21 cellular contexts compared by ENCODE assay signal in genomic region chr3:38047896-38048295, GRCh38. TPM values are rescaled to one million over a fixed set of nuclear protein-coding genes. Genes with fewer than 3 reads are reported as not detected.
A peak's percentile ranks its signal among the peaks of the same experiment; 100 is the strongest.
DNase-seq lines count a peak whose midpoint lies in the region; ATAC-seq and TF ChIP-seq lines count a peak whose summit lies in the region.
"Had no signal": no experiment of that assay in that cellular context is flagged by ENCODE, and none has a peak within 500 bp of the region (broad histone marks: within the 10 kb centered on the region; RNA-seq: fewer than 3 reads in every experiment).

No MANE protein-coding gene starts in this region.

- H2AFZ ChIP-seq in SK-N-SH (ENCODE audit: low read depth), result no peak overlapping the region

- no peak overlapping the region for H3K4me2 ChIP-seq in SK-N-SH
- H3K4me2 ChIP-seq: A549 had no signal

- H3K27ac ChIP-seq in SK-N-SH (ENCODE audit: low read depth in 2 of 2, low read length in 1 of 2) (no peak overlapping the region), testis (peak overlapping the region; percentile 78 to 83)
- H3K27ac ChIP-seq: A549, C4-2B had no signal

- intact Hi-C loops in testis (cut with DNase I; ENCODE audit: low total_unique reads), result no loop called here

- POLR2A ChIA-PET in SK-N-SH (lab: Yijun Ruan, JAX), result no interaction called here

- TF ChIP-seq RAD21 in SK-N-SH (IDR thresholded peaks at IDR 0.05; ENCODE audit: low read length), result no peak

- no peaks in the 10 kb centered on the region for H3K79me2 ChIP-seq in SK-N-SH (ENCODE audit: insufficient read depth)

- peaks cover 4% of the 10 kb centered on the region; the same call in 1 of the 2 replicates for H3K27me3 ChIP-seq in SK-N-SH (ENCODE audit: insufficient read depth)
- H3K27me3 ChIP-seq in MG63, result no peaks in the 10 kb centered on the region
- H3K27me3 ChIP-seq in testis, result no peaks in the 10 kb centered on the region

- H3K9ac ChIP-seq in SK-N-SH, result no peak overlapping the region

- DNase-seq in SK-N-SH (no peak), MG63 (peak; percentile 27), foreskin fibroblast (peak; percentile 12 to 34), testis (no peak), DMS53 treated with DMSO at 0.1 percent for 48 hours (lab: John Stamatoyannopoulos, UW; ENCODE audit: unreplicated experiment) (no peak), C1 segment of cervical spinal cord (lab: John Stamatoyannopoulos, UW) (no peak)
- no peak for DNase-seq in activated T-cell treated with anti-CD3 and anti-CD28 coated beads, Interleukin-2, amount 50 U/mL, for 1 hour
- DNase-seq: 8988T; ACHN; Caco-2; CD4-positive, CD25-positive, alpha-beta regulatory T cell; CD8-positive, alpha-beta T cell; DMS 273 treated with DMSO at 0.1 percent for 48 hours; DMS79 treated with DMSO at 0.1 percent for 48 hours; GOT3; HFFc6 had no signal

- CTCF ChIA-PET in SK-N-SH (lab: Yijun Ruan, JAX), result no interaction called here

- ATAC-seq in SK-N-SH treated with all-trans-retinoic acid at 6 μM for 48 hours, result no peak
- ATAC-seq: A549; CD8-positive, alpha-beta T cell had no signal

- H4K20me1 ChIP-seq in SK-N-SH (ENCODE audit: insufficient read depth), result no peaks in the 10 kb centered on the region

- H3K4me1 ChIP-seq in SK-N-SH (ENCODE audit: control insufficient read depth in 1 of 2, insufficient read depth in 2 of 2, low read depth in 1 of 2, low read length in 1 of 2) (no peaks in the 10 kb centered on the region), testis (peaks cover 26% of the 10 kb centered on the region)
- H3K4me1 ChIP-seq: A549, Caco-2, HAP-1 had no signal

- TF ChIP-seq EP300 in SK-N-SH (IDR thresholded peaks at IDR 0.05; ENCODE audit: borderline replicate concordance in 1 of 2, low read depth in 1 of 2, low read length in 1 of 2), result no peak

- no peaks in the 10 kb centered on the region for H3F3A ChIP-seq in SK-N-SH (replicated peaks; ENCODE audit: insufficient read depth)

- H3K4me3 ChIP-seq in SK-N-SH (ENCODE audit: low read depth in 2 of 2, low read length in 1 of 2) (no peak overlapping the region), MG63 (no peak overlapping the region), foreskin fibroblast (ENCODE audit: low read depth in 1 of 2, low read length in 2 of 2) (no peak overlapping the region), testis (no peak overlapping the region)
- H3K4me3 ChIP-seq: A549, HAP-1 had no signal

- H3K9me3 ChIP-seq in SK-N-SH, result no peaks in the 10 kb centered on the region
- H3K9me3 ChIP-seq in MG63, result no peaks in the 10 kb centered on the region
- H3K9me3 ChIP-seq in testis, result no peaks in the 10 kb centered on the region
- H3K9me3 ChIP-seq: A549, Caco-2 had no signal

- WGBS in SK-N-SH (ENCODE audit: low lambda C conversion rate), result 37% methylated on average over 2 of the region's 2 CpGs
- WGBS in testis, 2 donors, result 55 to 78% methylated on average over 2 of the region's 2 CpGs

- H3K36me3 ChIP-seq in SK-N-SH (replicated peaks in 1 of 2; ENCODE audit: control insufficient read depth in 1 of 2, insufficient read depth in 2 of 2, low read length in 1 of 2), result no peaks in the 10 kb centered on the region
- H3K36me3 ChIP-seq in MG63, result no peaks in the 10 kb centered on the region
- H3K36me3 ChIP-seq in testis (ENCODE audit: low read depth, missing control alignments), result no peaks in the 10 kb centered on the region
- H3K36me3 ChIP-seq: HAP-1 had no signal

- no peaks in the 10 kb centered on the region for H3K9me2 ChIP-seq in SK-N-SH

- TF ChIP-seq POLR2A in testis (IDR thresholded peaks at IDR 0.05), result no peak

- no peak for TF ChIP-seq CTCF in SK-N-SH (IDR thresholded peaks at IDR 0.05)
- TF ChIP-seq CTCF in foreskin fibroblast (IDR thresholded peaks at IDR 0.05; ENCODE audit: low read depth, low read length), result no peak
- no peak for TF ChIP-seq CTCF in testis (IDR thresholded peaks at IDR 0.05)

TF ChIP-seq in SK-N-SH, 30 proteins besides CTCF, POLR2A, EP300 and RAD21:
- TF ChIP-seq TCF12 (IDR thresholded peaks at IDR 0.05) (peak; percentile 25; the same call in 1 of the 2 replicates), EZH2phosphoT487 (IDR thresholded peaks at IDR 0.05; ENCODE audit: borderline replicate concordance, low read depth) (no peak)
TF ChIP-seq in SK-N-SH: peak in this region for 1.

TF ChIP-seq in SK-N-SH treated with all-trans-retinoic acid at 6 μM for 48 hours, 23 proteins besides CTCF, POLR2A, EP300 and RAD21 (continues in another document):
- TF ChIP-seq OSR1 (CRISPR knock-in tag; IDR thresholded peaks at IDR 0.05) (no peak), RARB (CRISPR knock-in tag; IDR thresholded peaks at IDR 0.05) (no peak), ZNF8 (CRISPR knock-in tag; IDR thresholded peaks at IDR 0.05) (no peak), CSRNP3 (CRISPR knock-in tag; IDR thresholded peaks at IDR 0.05) (no peak), PPARA (CRISPR knock-in tag; IDR thresholded peaks at IDR 0.05; ENCODE audit: borderline replicate concordance) (no peak), ZNF70 (CRISPR knock-in tag; IDR thresholded peaks at IDR 0.05) (no peak), SNAI2 (CRISPR knock-in tag; IDR thresholded peaks at IDR 0.05) (no peak), ZFP3 (CRISPR knock-in tag; IDR thresholded peaks at IDR 0.05) (no peak), ESRRG (CRISPR knock-in tag; IDR thresholded peaks at IDR 0.05) (no peak), ARNTL (CRISPR knock-in tag; IDR thresholded peaks at IDR 0.05; ENCODE audit: borderline replicate concordance, low read depth) (no peak), BACH2 (CRISPR knock-in tag; IDR thresholded peaks at IDR 0.05; ENCODE audit: borderline replicate concordance) (no peak), PATZ1 (CRISPR knock-in tag; IDR thresholded peaks at IDR 0.05; ENCODE audit: borderline replicate concordance) (no peak), ZFP30 (CRISPR knock-in tag; IDR thresholded peaks at IDR 0.05) (no peak), POU6F1 (CRISPR knock-in tag; IDR thresholded peaks at IDR 0.05; ENCODE audit: borderline replicate concordance, low read depth) (no peak), CSDC2 (CRISPR knock-in tag; IDR thresholded peaks at IDR 0.05) (no peak), ISL1 (CRISPR knock-in tag; IDR thresholded peaks at IDR 0.05) (no peak)

RNA-seq across cellular contexts. Expression of gene DLEC1, which starts 8.9 kb away (rescaled TPM):
- polyA plus RNA-seq in SK-N-SH (2012; rRNA removed), result 0.02 TPM in 1 of 2 replicates, not detected in the other
- polyA plus RNA-seq in SK-N-SH (2012; cell fraction: cytosol; rRNA removed), result not detected in 2 replicates
- 0.01 TPM in 2 replicates for polyA plus RNA-seq in SK-N-SH (2012; cell fraction: nucleus; rRNA removed)
- total RNA-seq in MG63 (2014; rRNA removed; shearing (Covaris generic); ENCODE audit: low replicate concordance), result not detected in 2 replicates
- total RNA-seq in testis, result 10 to 100 TPM; 32.3 to 40.8 TPM
- polyA plus RNA-seq in testis (ENCODE audit: insufficient read depth, low read depth, low replicate concordance), result 36.9 TPM
- total RNA-seq: Daoy had no signal

RNA-seq across cellular contexts. Expression of gene PLCD1, which starts 18.5 kb away (rescaled TPM):
- 15.2 and 20.2 TPM in 2 replicates for polyA plus RNA-seq in SK-N-SH (2012; rRNA removed)
- 7.3 and 10.6 TPM in 2 replicates for polyA plus RNA-seq in SK-N-SH (2012; cell fraction: cytosol; rRNA removed)
- 65.0 and 85.7 TPM in 2 replicates for polyA plus RNA-seq in SK-N-SH (2012; cell fraction: nucleus; rRNA removed)
- 0.13 TPM in 1 of 2 replicates, not detected in the other for total RNA-seq in MG63 (2014; rRNA removed; shearing (Covaris generic); ENCODE audit: low replicate concordance)
- 100 to 1,000 TPM; 155 to 228 TPM for total RNA-seq in testis
- 88.4 TPM for polyA plus RNA-seq in testis (ENCODE audit: insufficient read depth, low read depth, low replicate concordance)

RNA-seq across cellular contexts. Expression of gene VILL, which starts 57.3 kb away (rescaled TPM):
- polyA plus RNA-seq in SK-N-SH (2012; rRNA removed), result 8.6 and 8.8 TPM in 2 replicates
- polyA plus RNA-seq in SK-N-SH (2012; cell fraction: cytosol; rRNA removed), result 2.4 and 3.9 TPM in 2 replicates
- 28.7 and 29.0 TPM in 2 replicates for polyA plus RNA-seq in SK-N-SH (2012; cell fraction: nucleus; rRNA removed)
- total RNA-seq in MG63 (2014; rRNA removed; shearing (Covaris generic); ENCODE audit: low replicate concordance), result 0.15 and 4.4 TPM in 2 replicates
- total RNA-seq in testis, result 10 to 100 TPM; 16.3 to 17.4 TPM
- 9.5 TPM for polyA plus RNA-seq in testis (ENCODE audit: insufficient read depth, low read depth, low replicate concordance)

Comparison
In these comparisons a context has a peak if more than half of its experiments do, and no peak if none do; other contexts are left out.
1. DNase-seq: peak in MG63 (single experiment) and foreskin fibroblast (2 of 2); none in SK-N-SH (single experiment), testis (single experiment), DMS53 treated with DMSO at 0.1 percent for 48 hours (single experiment), C1 segment of cervical spinal cord (0 of 14) and activated T-cell treated with anti-CD3 and anti-CD28 coated beads, Interleukin-2, amount 50 U/mL, for 1 hour (single experiment).
2. H3K27ac ChIP-seq: peak in testis (2 of 2); none in SK-N-SH (0 of 2).
3. RNA of gene DLEC1, which starts 8.9 kb away (total RNA-seq): 32.3 to 40.8 TPM in testis; not detected in MG63; every median in the first group is over 10 times any median in the second.
4. RNA of gene PLCD1, which starts 18.5 kb away (total RNA-seq): 155 to 228 TPM in testis; 0.13 TPM in MG63; every median in the first group is over 100 times any median in the second.